ENCODE assay signal across 16 cellular contexts in the genomic region with DNA sequence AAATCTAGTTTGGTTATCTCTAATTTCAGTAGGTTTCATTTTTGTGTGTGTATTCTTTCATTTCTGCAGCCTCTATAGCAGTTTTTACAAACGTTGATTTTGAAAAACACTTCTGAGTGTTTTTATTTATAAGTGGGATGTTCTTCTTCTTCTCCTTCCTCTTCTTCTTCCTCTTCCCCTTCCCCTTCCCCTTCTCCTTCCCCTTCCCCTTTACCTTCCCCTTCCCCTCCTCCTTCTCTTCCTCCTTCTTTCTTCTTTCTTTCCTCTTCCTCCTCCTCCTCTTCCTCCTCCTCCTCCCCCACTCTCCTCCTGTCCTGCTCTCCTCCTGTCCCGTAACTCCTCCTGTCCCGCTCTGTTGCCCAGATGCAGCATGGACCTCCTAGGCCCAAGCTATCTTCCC.
"Had no signal": no experiment of that assay in that cellular context is flagged by ENCODE, and none has a peak within 500 bp of the region (broad histone marks: within the 10 kb centered on the region; RNA-seq: fewer than 3 reads in every experiment).

No MANE protein-coding gene starts in this region.

- FAIRE-seq: colon, endothelial cell of umbilical vein, keratinocyte had no signal

- H3K4me1 ChIP-seq: parathyroid adenoma had no signal

- H2AFZ ChIP-seq: parathyroid adenoma had no signal

- ATAC-seq: activated T-cell treated with anti-CD3 and anti-CD28 coated beads, Interleukin-2, amount 50 U/mL, for 4 hours; heart right ventricle; left lung had no signal

- H3K9me3 Mint-ChIP-seq: activated T-cell treated with anti-CD3 and anti-CD28 coated beads, Interleukin-2, amount 50 U/mL, for 4 hours; memory B cell had no signal

- H3K9me3 ChIP-seq: heart right ventricle, left lung, transverse colon had no signal

- H3K27ac Mint-ChIP-seq: memory B cell had no signal

- DNase-seq: activated CD4-positive, alpha-beta T cell treated with anti-CD3 and anti-CD28 coated beads for 1 hour; activated CD8-positive, alpha-beta memory T cell treated with anti-CD3 and anti-CD28 coated beads for 24 hours; activated T-cell treated with anti-CD3 and anti-CD28 coated beads, Interleukin-2, amount 50 U/mL, for 4 hours; foreskin melanocyte; heart right ventricle; left lung; retina; substantia nigra; SW 1271; transverse colon had no signal

- H3K27me3 ChIP-seq: cardiac muscle cell, heart right ventricle, left lung, transverse colon had no signal

- H3K27ac ChIP-seq: cardiac muscle cell, heart right ventricle, left lung, parathyroid adenoma, transverse colon had no signal

- H3K27me3 Mint-ChIP-seq: memory B cell had no signal

- H3K9ac ChIP-seq: parathyroid adenoma had no signal

- H3K4me3 ChIP-seq: cardiac muscle cell, heart right ventricle, left lung, transverse colon had no signal

- H3K4me3 Mint-ChIP-seq: activated T-cell treated with anti-CD3 and anti-CD28 coated beads, Interleukin-2, amount 50 U/mL, for 4 hours; memory B cell had no signal
